ENCODE assay signal across 19 cellular contexts in the genomic region with DNA sequence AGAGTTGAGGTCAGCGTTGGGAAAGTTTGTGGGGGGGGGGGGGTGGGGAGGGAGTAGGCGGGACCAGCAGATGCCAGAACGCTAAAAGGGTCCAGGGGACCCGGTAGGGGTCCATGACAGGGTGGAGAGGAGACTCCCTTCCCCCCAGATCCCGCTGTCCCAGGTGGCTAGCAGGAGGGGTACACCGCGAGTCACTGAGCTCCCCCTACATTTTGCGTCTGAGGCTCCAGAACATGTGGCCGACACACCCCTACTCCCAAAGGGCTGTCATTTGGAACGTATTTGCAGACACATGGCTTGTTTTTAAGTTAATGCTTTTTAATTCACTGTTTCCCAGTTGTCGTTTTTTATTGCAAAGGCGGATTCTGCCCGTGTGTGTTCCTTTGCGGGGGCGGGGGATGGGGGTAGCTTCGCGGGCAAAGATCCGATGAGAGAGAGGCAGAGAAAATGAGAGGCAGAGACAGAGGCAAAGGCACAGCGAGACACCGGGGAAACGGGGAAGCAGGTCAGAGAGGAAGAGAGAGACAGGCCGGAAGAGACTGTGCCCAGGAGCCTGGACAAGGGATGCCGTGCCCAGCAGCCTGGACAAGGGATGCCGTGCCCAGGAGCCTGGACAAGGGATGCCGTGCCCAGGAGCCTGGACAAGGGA.
DNase-seq lines count a peak whose midpoint lies in the region; ATAC-seq and TF ChIP-seq lines count a peak whose summit lies in the region.
"Had no signal": no experiment of that assay in that cellular context is flagged by ENCODE, and none has a peak within 500 bp of the region (broad histone marks: within the 10 kb centered on the region; RNA-seq: fewer than 3 reads in every experiment).

No MANE protein-coding gene starts in this region.

- DNase-seq in endothelial cell (ENCODE audit: low spot score) (no peak), NCI-H510A (lab: John Stamatoyannopoulos, UW) (no peak)
- no peak for DNase-seq in activated effector memory CD4-positive, alpha-beta T cell treated with anti-CD3 and anti-CD28 coated beads, Interleukin-2, amount 50 U/mL, for 16 hours
- DNase-seq: activated naive CD8-positive, alpha-beta T cell treated with anti-CD3 and anti-CD28 coated beads, Interleukin-2, amount 10 ng/mL, durations not matched to agents 7 days and 5 days; foreskin melanocyte; NCI-H1417 treated with DMSO at 0.1 percent for 48 hours; NCI-H69; OCI-M1; ovary; SHP77 treated with DMSO at 0.1 percent for 48 hours; stimulated activated naive CD4-positive, alpha-beta T cell; T-helper 9 cell; thyroid gland had no signal

- H3K27ac Mint-ChIP-seq in endothelial cell (ENCODE audit: unreplicated experiment) (no peak overlapping the region), nephron (peak overlapping the region in 2 of 3 experiments; percentile 57 to 64)
- H3K27ac Mint-ChIP-seq: activated naive CD8-positive, alpha-beta T cell treated with anti-CD3 and anti-CD28 coated beads, Interleukin-2, amount 10 ng/mL, durations not matched to agents 7 days and 5 days had no signal

- no peaks in the 10 kb centered on the region for H3K9me3 ChIP-seq in BLaER1 treated with 17β-estradiol and CSF1 and Interleukin-3, amounts not matched to agents 10 nM and 100 nM (replicated peaks in 1 of 11)
- H3K9me3 ChIP-seq in HUES48 (ENCODE audit: control insufficient read depth, insufficient read depth, low read length): no peaks in the 10 kb centered on the region
- H3K9me3 ChIP-seq: thyroid gland had no signal

- H3K4me1 Mint-ChIP-seq in endothelial cell (ENCODE audit: unreplicated experiment): peaks cover 3% of the 10 kb centered on the region
- peaks cover 26% of the 10 kb centered on the region for H3K4me1 Mint-ChIP-seq in nephron

- H3K4me2 ChIP-seq in BLaER1 treated with 17β-estradiol and CSF1 and Interleukin-3, amounts not matched to agents 10 nM and 100 nM: peak overlapping the region in 6 of 11 experiments; percentile 88 to 91 (median 90); a peak in 6 of 22 replicates

- H3K9ac ChIP-seq in BLaER1 treated with 17β-estradiol and CSF1 and Interleukin-3, amounts not matched to agents 10 nM and 100 nM: no peak overlapping the region
- no peak overlapping the region for H3K9ac ChIP-seq in HUES48 (ENCODE audit: low read depth, low read length)

- H3K36me3 ChIP-seq in BLaER1 treated with 17β-estradiol and CSF1 and Interleukin-3, amounts not matched to agents 10 nM and 100 nM: no peaks in the 10 kb centered on the region
- no peaks in the 10 kb centered on the region for H3K36me3 ChIP-seq in HUES48 (ENCODE audit: control insufficient read depth, insufficient read depth, low read length)
- H3K36me3 ChIP-seq: ovary, thyroid gland had no signal

- H3K9me3 Mint-ChIP-seq in endothelial cell (ENCODE audit: unreplicated experiment) (no peaks in the 10 kb centered on the region), nephron (no peaks in the 10 kb centered on the region)
- H3K9me3 Mint-ChIP-seq: activated naive CD8-positive, alpha-beta T cell treated with anti-CD3 and anti-CD28 coated beads, Interleukin-2, amount 10 ng/mL, durations not matched to agents 7 days and 5 days had no signal

- peaks cover 14 to 25% (median 20%) of the 10 kb centered on the region in 10 experiments; a peak in 19 of 20 replicates for H3K4me1 ChIP-seq in BLaER1 treated with 17β-estradiol and CSF1 and Interleukin-3, amounts not matched to agents 10 nM and 100 nM
- H3K4me1 ChIP-seq in HUES48 (ENCODE audit: control insufficient read depth, insufficient read depth, low read length): peaks cover 13% of the 10 kb centered on the region

- peaks cover 72 to 80% (median 78%) of the 10 kb centered on the region in 11 experiments for H3K27me3 ChIP-seq in BLaER1 treated with 17β-estradiol and CSF1 and Interleukin-3, amounts not matched to agents 10 nM and 100 nM
- peaks cover 83% of the 10 kb centered on the region for H3K27me3 ChIP-seq in HUES48 (ENCODE audit: control insufficient read depth, insufficient read depth, low read length)
- H3K27me3 ChIP-seq: ovary had no signal

- ATAC-seq in GM18873 (IDR thresholded peaks at IDR 0.05; ENCODE audit: low FRiP score, unreplicated experiment) (no peak), GM21381 (IDR thresholded peaks at IDR 0.05; ENCODE audit: unreplicated experiment) (no peak)
- ATAC-seq: left lobe of liver had no signal

- H3K27me3 Mint-ChIP-seq in endothelial cell (ENCODE audit: unreplicated experiment): peaks cover 21% of the 10 kb centered on the region
- H3K27me3 Mint-ChIP-seq in nephron (ENCODE audit: low read depth): peaks cover 88% of the 10 kb centered on the region

- H3K4me3 ChIP-seq in BLaER1 treated with 17β-estradiol and CSF1 and Interleukin-3, amounts not matched to agents 10 nM and 100 nM: no peak overlapping the region
- H3K4me3 ChIP-seq in HUES48 (ENCODE audit: low read depth, low read length): peak overlapping the region; percentile 57
- H3K4me3 ChIP-seq: ovary, thyroid gland had no signal

- H3K4me3 Mint-ChIP-seq in endothelial cell (ENCODE audit: unreplicated experiment): peak overlapping the region; percentile 62
- peak overlapping the region; percentile 69 to 75 (median 71) for H3K4me3 Mint-ChIP-seq in nephron
- H3K4me3 Mint-ChIP-seq: activated naive CD8-positive, alpha-beta T cell treated with anti-CD3 and anti-CD28 coated beads, Interleukin-2, amount 10 ng/mL, durations not matched to agents 7 days and 5 days had no signal

- H3K36me3 Mint-ChIP-seq in endothelial cell (ENCODE audit: low read depth, unreplicated experiment): peaks cover 4% of the 10 kb centered on the region
- no peaks in the 10 kb centered on the region for H3K36me3 Mint-ChIP-seq in nephron (ENCODE audit: low read depth)
- H3K36me3 Mint-ChIP-seq: activated naive CD8-positive, alpha-beta T cell treated with anti-CD3 and anti-CD28 coated beads, Interleukin-2, amount 10 ng/mL, durations not matched to agents 7 days and 5 days had no signal

- no peak for TF ChIP-seq CTCF in endothelial cell (IDR thresholded peaks at IDR 0.05; ENCODE audit: unreplicated experiment)
- no peak for TF ChIP-seq CTCF in nephron (IDR thresholded peaks at IDR 0.05; ENCODE audit: unreplicated experiment in 3 of 3)

- H3K27ac ChIP-seq in BLaER1 treated with 17β-estradiol and CSF1 and Interleukin-3, amounts not matched to agents 10 nM and 100 nM: no peak overlapping the region
- H3K27ac ChIP-seq in HUES48 (ENCODE audit: low read depth, low read length): no peak overlapping the region
- H3K27ac ChIP-seq: ovary, thyroid gland had no signal

- peaks cover 0 to 33% (median 17%) of the 10 kb centered on the region in 11 experiments; a peak in 16 of 22 replicates for H4K20me1 ChIP-seq in BLaER1 treated with 17β-estradiol and CSF1 and Interleukin-3, amounts not matched to agents 10 nM and 100 nM
